Comparison of ENCODE assay signal across 8 cellular contexts in the genomic region with DNA sequence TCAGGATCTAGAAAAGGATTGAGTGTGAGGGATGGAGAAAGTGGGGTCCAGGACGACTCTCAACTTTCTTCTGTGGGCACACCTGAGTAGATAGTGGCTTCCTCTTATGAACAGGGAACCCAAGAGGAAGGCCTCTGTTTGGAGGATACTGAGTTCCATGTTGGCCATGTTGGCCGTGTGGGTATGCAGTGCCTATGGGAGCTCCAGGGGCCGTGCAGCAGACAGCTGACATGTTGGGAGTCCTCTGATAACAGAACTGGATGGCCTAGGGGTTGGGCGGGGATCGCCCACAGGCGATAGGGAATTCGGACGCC.
DNase-seq lines count a peak whose midpoint lies in the region; ATAC-seq and TF ChIP-seq lines count a peak whose summit lies in the region.

No MANE protein-coding gene starts in this region.

- H3K9me3 Mint-ChIP-seq in nephron progenitor cell = no peaks in the 10 kb centered on the region

- peak overlapping the region; percentile 91 to 92 for H3K27ac ChIP-seq in coronary artery

- peaks cover 3% of the 10 kb centered on the region for H3K27me3 Mint-ChIP-seq in nephron progenitor cell (ENCODE audit: low read depth, poor library complexity)

- ATAC-seq in GM21381 (IDR thresholded peaks at IDR 0.05; ENCODE audit: unreplicated experiment) = peak; percentile 19

- H3K4me1 ChIP-seq in Loucy (ENCODE audit: insufficient read depth, low read length, poor library complexity, severe bottlenecking) = peaks cover 36% of the 10 kb centered on the region

- peaks cover 52% of the 10 kb centered on the region for H3K4me1 Mint-ChIP-seq in nephron progenitor cell

- H3K27ac Mint-ChIP-seq in nephron progenitor cell = peak overlapping the region; percentile 99

- TF ChIP-seq CTCF in Loucy (conservative IDR thresholded peaks at IDR 0.05; ENCODE audit: low read length) (no peak), coronary artery (IDR thresholded peaks at IDR 0.05) (no peak), nephron progenitor cell (IDR thresholded peaks at IDR 0.05) (no peak)

- H3K4me3 ChIP-seq in Loucy (ENCODE audit: low read length, poor library complexity, severe bottlenecking) (peak overlapping the region; percentile 93), coronary artery (peak overlapping the region; percentile 89)

- peak overlapping the region; percentile 88 for H3K4me3 Mint-ChIP-seq in nephron progenitor cell

- peaks cover 25% of the 10 kb centered on the region for H4K20me1 ChIP-seq in Loucy (ENCODE audit: insufficient read depth, low read length, poor library complexity, severe bottlenecking)

- peak overlapping the region; percentile 89 for H3K4me2 ChIP-seq in Loucy (ENCODE audit: low read depth, low read length, poor library complexity, severe bottlenecking)

- H3K9me3 ChIP-seq in Loucy (ENCODE audit: insufficient read depth, low read depth, low read length) = no peaks in the 10 kb centered on the region

- peak overlapping the region; percentile 79 for H2AFZ ChIP-seq in Loucy (ENCODE audit: low read length)

- H3K9ac ChIP-seq in Loucy (ENCODE audit: low read depth, low read length, poor library complexity, severe bottlenecking) = peak overlapping the region; percentile 88

- peaks cover 39% of the 10 kb centered on the region for H3K79me2 ChIP-seq in Loucy (ENCODE audit: insufficient read depth, low read length)

- no peaks in the 10 kb centered on the region for H3K9me2 ChIP-seq in Loucy (replicated peaks; ENCODE audit: low read depth, low read length)

- peaks cover 3% of the 10 kb centered on the region for H3F3A ChIP-seq in Loucy (ENCODE audit: low read depth)

- peaks cover 27% of the 10 kb centered on the region; the same call in 1 of the 2 replicates for H3K36me3 ChIP-seq in Loucy (ENCODE audit: insufficient read depth, low read length)

- peaks cover 3% of the 10 kb centered on the region for H3K27me3 ChIP-seq in Loucy (ENCODE audit: insufficient read depth, low read length, poor library complexity, severe bottlenecking)

- DNase-seq in coronary artery (ENCODE audit: low spot score) = no peak
- no peak for DNase-seq in nephron progenitor cell
- no peak for DNase-seq in DMS114 treated with DMSO at 0.1 percent for 48 hours (lab: John Stamatoyannopoulos, UW; ENCODE audit: unreplicated experiment)
- DNase-seq in NCI-H1417 (lab: John Stamatoyannopoulos, UW) = no peak
- DNase-seq in NCI-H345 (lab: John Stamatoyannopoulos, UW) = no peak
- no peak for DNase-seq in AG08395 (ENCODE audit: low spot score)

- peaks cover 44% of the 10 kb centered on the region for H3K36me3 Mint-ChIP-seq in nephron progenitor cell (ENCODE audit: low read depth)
